ENCODE assay signal across 13 cellular contexts in the genomic region with DNA sequence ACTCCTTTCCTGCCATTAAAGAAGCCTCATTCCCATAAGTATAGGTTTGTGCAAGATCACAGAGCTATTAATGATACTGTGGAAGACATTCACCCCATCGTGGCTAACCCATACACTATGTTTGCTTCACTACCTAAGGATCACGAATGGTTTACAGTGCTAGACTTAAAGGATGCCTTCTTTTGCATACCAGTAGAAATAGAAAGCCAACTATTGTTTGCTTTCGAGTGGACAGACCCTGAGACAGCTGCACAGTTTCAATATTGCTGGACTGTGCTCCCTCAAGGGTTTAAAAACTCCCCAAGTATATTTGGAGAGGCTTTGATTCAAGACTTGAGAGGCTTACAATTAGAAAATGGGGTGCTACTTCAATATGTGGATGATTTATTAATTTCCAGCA. TPM values are rescaled to one million over a fixed set of nuclear protein-coding genes. Genes with fewer than 3 reads are reported as not detected.
DNase-seq lines count a peak whose midpoint lies in the region; ATAC-seq and TF ChIP-seq lines count a peak whose summit lies in the region.
"Had no signal": no experiment of that assay in that cellular context is flagged by ENCODE, and none has a peak within 500 bp of the region (broad histone marks: within the 10 kb centered on the region; RNA-seq: fewer than 3 reads in every experiment).

No MANE protein-coding gene starts in this region.

- H3K36me3 ChIP-seq in prostate gland: no peaks in the 10 kb centered on the region
- H3K36me3 ChIP-seq: BE2C had no signal

- intact Hi-C loops in prostate gland (cut with DNase I) (no loop called here), left cardiac atrium (cut with DNase I) (no loop called here)

- DNase-seq in prostate gland (ENCODE audit: low spot score) (no peak), NCI-H2171 (lab: John Stamatoyannopoulos, UW) (no peak), left cardiac atrium (no peak), NCI-H1930 (lab: John Stamatoyannopoulos, UW) (no peak)
- DNase-seq: activated naive CD4-positive, alpha-beta T cell treated with anti-CD3 and anti-CD28 coated beads for 36 hours; BE2C; effector memory CD8-positive, alpha-beta T cell; stimulated activated naive CD8-positive, alpha-beta T cell treated with anti-CD3 and anti-CD28 coated beads, Interleukin-15, Interleukin-2, amounts not matched to agents 100 U/mL and 50 U/mL, for 24 hours had no signal

- H3K4me1 ChIP-seq in prostate gland (replicated peaks): no peaks in the 10 kb centered on the region

- H3K9me3 ChIP-seq in prostate gland: no peaks in the 10 kb centered on the region
- H3K9me3 ChIP-seq: BE2C had no signal

- TF ChIP-seq CTCF in prostate gland (IDR thresholded peaks at IDR 0.05): no peak

- no peak overlapping the region for H3K4me3 ChIP-seq in prostate gland
- H3K4me3 ChIP-seq: GM23338 had no signal

- TF ChIP-seq POLR2A in prostate gland (IDR thresholded peaks at IDR 0.05): no peak

- no peak overlapping the region for H3K27ac ChIP-seq in prostate gland

- WGBS in prostate gland: 61% methylated on average over 3 of the region's 3 CpGs

- ATAC-seq in GM18868 (IDR thresholded peaks at IDR 0.05; ENCODE audit: unreplicated experiment) (peak; percentile 58), GM21423 (IDR thresholded peaks at IDR 0.05; ENCODE audit: unreplicated experiment) (peak; percentile 43), HG02884 (IDR thresholded peaks at IDR 0.05; ENCODE audit: unreplicated experiment) (peak; percentile 58), HG03565 (IDR thresholded peaks at IDR 0.05; ENCODE audit: unreplicated experiment) (peak; percentile 60), left cardiac atrium (no peak)

- H3K27me3 ChIP-seq in prostate gland (replicated peaks; ENCODE audit: insufficient read depth): no peaks in the 10 kb centered on the region

RNA-seq across cellular contexts. Expression of a gene that starts 16.0 kb away (rescaled TPM):
- 10 to 100 TPM; 38.3 to 74.6 TPM for total RNA-seq in prostate gland
- total RNA-seq in left cardiac atrium: 10 to 100 TPM; 15.4 to 16.7 TPM

Comparison
In these comparisons a context has a peak if more than half of its experiments do, and no peak if none do; other contexts are left out.
1. ATAC-seq: peak in GM18868 (single experiment), GM21423 (single experiment), HG02884 (single experiment) and HG03565 (single experiment); none in left cardiac atrium (0 of 2).